Comparison of ENCODE assay signal across 1 cellular context in the genomic region with DNA sequence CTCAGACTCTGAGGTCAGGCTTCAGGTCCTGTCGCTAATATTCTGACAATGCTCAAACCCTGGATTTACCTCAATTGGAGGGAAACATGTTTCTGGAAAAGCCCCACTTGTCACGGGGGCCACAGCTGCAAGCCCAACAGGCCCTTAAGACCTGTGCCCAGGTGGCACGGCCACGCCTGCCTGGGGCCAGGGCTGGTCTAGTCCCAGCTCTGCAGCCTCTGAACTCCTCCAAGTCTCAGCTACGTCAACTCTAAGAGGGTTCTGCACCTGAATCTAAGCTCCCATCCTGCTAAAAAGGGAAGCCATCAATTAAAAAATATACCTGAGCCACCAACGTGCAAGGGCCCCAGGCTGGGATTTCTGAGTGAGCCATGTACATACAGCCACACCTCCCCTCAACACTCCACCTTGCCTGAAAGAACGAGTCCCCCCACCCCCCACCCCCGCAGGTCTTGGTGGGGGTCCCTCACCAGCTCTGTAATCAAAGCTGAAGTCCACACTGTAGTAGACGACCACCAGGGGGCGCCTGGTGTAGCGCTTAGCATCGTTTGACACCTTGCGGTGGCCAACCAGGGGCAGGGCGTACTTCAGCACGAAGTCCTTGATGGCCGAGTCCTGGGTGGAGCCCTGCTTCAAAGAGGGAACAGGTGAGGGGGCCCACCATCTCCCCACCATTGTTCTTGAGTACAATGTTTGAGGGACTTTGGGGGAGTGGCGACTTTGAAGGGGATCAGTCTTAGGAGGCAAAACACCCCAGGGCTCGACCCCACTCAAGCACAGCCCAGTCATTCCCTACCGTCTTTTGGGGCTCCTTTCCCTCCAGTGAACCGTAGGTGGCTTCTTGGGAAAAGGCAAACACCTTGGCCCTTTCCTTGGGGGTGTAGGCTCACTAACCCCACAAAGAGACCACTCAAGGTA.
TF ChIP-seq lines count a peak whose summit lies in the region.

No MANE protein-coding gene starts in this region.

TF ChIP-seq in SK-N-SH, 30 proteins besides CTCF, POLR2A, EP300 and RAD21 (continued from another document):
- TF ChIP-seq SMC3 (IDR thresholded peaks at IDR 0.05; ENCODE audit: low read depth, low read length): peak; percentile 86
